Comparison of ENCODE assay signal across 9 cellular contexts in the genomic region with DNA sequence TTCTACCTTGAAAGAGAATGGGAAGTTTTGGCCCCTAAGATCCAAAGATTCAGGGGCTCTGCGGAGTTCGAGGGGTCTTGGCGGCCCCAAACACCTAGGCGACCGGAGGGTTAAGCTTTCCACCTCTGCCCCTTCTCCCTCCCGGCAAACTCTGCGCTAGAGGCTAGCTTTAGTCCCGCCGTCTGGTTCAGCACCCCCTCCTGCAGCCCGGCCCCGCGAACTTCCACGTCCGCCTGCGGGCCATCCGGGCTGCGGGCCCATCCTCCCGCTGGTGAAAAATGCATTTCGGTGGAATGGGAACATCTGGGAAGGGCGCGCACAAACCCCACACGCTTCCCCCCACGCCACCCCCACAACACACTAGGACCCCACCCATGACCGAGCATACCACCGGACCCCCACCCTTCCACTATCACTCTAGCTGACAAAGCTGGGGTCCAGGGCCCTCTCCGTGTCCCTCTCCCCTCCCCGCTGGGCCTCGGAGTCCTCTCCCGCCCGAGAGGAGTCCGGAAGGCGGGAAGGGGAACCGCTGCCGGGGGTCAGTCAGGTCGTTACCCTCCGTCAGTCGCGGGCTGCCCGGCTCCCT. TPM values are rescaled to one million over a fixed set of nuclear protein-coding genes. Genes with fewer than 3 reads are reported as not detected.
A peak's percentile ranks its signal among the peaks of the same experiment; 100 is the strongest.
DNase-seq lines count a peak whose midpoint lies in the region; ATAC-seq and TF ChIP-seq lines count a peak whose summit lies in the region.
"Had no signal": no experiment of that assay in that cellular context is flagged by ENCODE, and none has a peak within 500 bp of the region (broad histone marks: within the 10 kb centered on the region; RNA-seq: fewer than 3 reads in every experiment).

No MANE protein-coding gene starts in this region.

- H3K4me3 ChIP-seq in NT2/D1 (ENCODE audit: insufficient read length, low read depth) (peak overlapping the region; percentile 43), ectodermal cell (ENCODE audit: insufficient read depth, low read depth, low read length) (peak overlapping the region; percentile 31), neural progenitor cell (peak overlapping the region; percentile 52)

- no peaks in the 10 kb centered on the region for H3K36me3 Mint-ChIP-seq in neural progenitor cell

- no peak for TF ChIP-seq CTCF in neural progenitor cell (IDR thresholded peaks at IDR 0.05)

- H3K9me3 ChIP-seq in NT2/D1 (ENCODE audit: insufficient read depth, low read length) (no peaks in the 10 kb centered on the region), ectodermal cell (ENCODE audit: control insufficient read depth, low read length) (no peaks in the 10 kb centered on the region), neural progenitor cell (ENCODE audit: low read depth) (no peaks in the 10 kb centered on the region)

- peaks cover 89% of the 10 kb centered on the region for H3K27me3 Mint-ChIP-seq in neural progenitor cell (ENCODE audit: insufficient read depth, low read depth)

- peaks cover 81% of the 10 kb centered on the region for H4K20me1 ChIP-seq in neural progenitor cell (ENCODE audit: low read depth)

- 0 to 1% methylated on average over 39 of the region's 39 CpGs for WGBS in ectodermal cell, 2 experiments

- H3K9ac ChIP-seq in NT2/D1 (ENCODE audit: insufficient read length, low read depth), result no peak overlapping the region
- H3K9ac ChIP-seq in neural progenitor cell, result no peak overlapping the region

- H3K36me3 ChIP-seq in NT2/D1 (ENCODE audit: insufficient read depth, insufficient read length, low read length), result no peaks in the 10 kb centered on the region
- H3K36me3 ChIP-seq in ectodermal cell (ENCODE audit: control insufficient read depth, insufficient read depth, low read length), result no peaks in the 10 kb centered on the region
- no peaks in the 10 kb centered on the region for H3K36me3 ChIP-seq in neural progenitor cell

- H3F3A ChIP-seq in neural progenitor cell (ENCODE audit: low read depth), result peaks cover 21% of the 10 kb centered on the region

- H3K4me2 ChIP-seq in neural progenitor cell, result peak overlapping the region; percentile 78

- DNase-seq in DMS53 (lab: John Stamatoyannopoulos, UW) (peak; percentile 58), DMS53 treated with DMSO at 0.1 percent for 48 hours (lab: John Stamatoyannopoulos, UW; ENCODE audit: unreplicated experiment) (no peak), NT2/D1 (ENCODE audit: low read depth, low spot score) (no peak), neural progenitor cell (ENCODE audit: low spot score) (peak; percentile 61), SW 1271 (lab: John Stamatoyannopoulos, UW) (no peak), SK-N-DZ (ENCODE audit: low spot score) (no peak)

- H3K27me3 ChIP-seq in NT2/D1 (ENCODE audit: insufficient read depth, insufficient read length) (peaks cover 93% of the 10 kb centered on the region), ectodermal cell (ENCODE audit: control insufficient read depth, insufficient read depth, low read length, poor library complexity, severe bottlenecking) (peaks cover 96% of the 10 kb centered on the region), neural progenitor cell (peaks cover 95% of the 10 kb centered on the region)

- H3K79me2 ChIP-seq in neural progenitor cell (ENCODE audit: low read depth), result no peaks in the 10 kb centered on the region

- H2AFZ ChIP-seq in neural progenitor cell (replicated peaks), result no peak overlapping the region

- no peak overlapping the region for H3K27ac ChIP-seq in ectodermal cell (ENCODE audit: insufficient read depth, low read depth, low read length, poor library complexity, severe bottlenecking)
- no peak overlapping the region for H3K27ac ChIP-seq in neural progenitor cell
- H3K27ac ChIP-seq: C4-2B had no signal

- peak overlapping the region; percentile 78 for H3K4me3 Mint-ChIP-seq in neural progenitor cell

- peaks cover 36% of the 10 kb centered on the region for H3K4me1 Mint-ChIP-seq in neural progenitor cell

- H3K9me3 Mint-ChIP-seq in neural progenitor cell, result no peaks in the 10 kb centered on the region

- no peak for ATAC-seq in GM18498 (IDR thresholded peaks at IDR 0.05; ENCODE audit: unreplicated experiment)

- H3K4me1 ChIP-seq in NT2/D1 (ENCODE audit: insufficient read depth, insufficient read length) (peaks cover 12% of the 10 kb centered on the region), ectodermal cell (ENCODE audit: control insufficient read depth, insufficient read depth, low read length) (peaks cover 10% of the 10 kb centered on the region), neural progenitor cell (no peaks in the 10 kb centered on the region)

- no peak overlapping the region for H3K27ac Mint-ChIP-seq in neural progenitor cell

RNA-seq across cellular contexts. Expression of gene SHOX2, which starts 1.0 kb away (rescaled TPM):
- polyA plus RNA-seq in ectodermal cell (2013, experiment 1 of 4), result 0.72 TPM
- polyA plus RNA-seq in ectodermal cell (2013, experiment 2 of 4), result 1.0 TPM
- polyA plus RNA-seq in ectodermal cell (2013, experiment 3 of 4), result 0.75 TPM
- 0.61 TPM for polyA plus RNA-seq in ectodermal cell (2013, experiment 4 of 4)
- not detected in 2 replicates for total RNA-seq in neural progenitor cell (ENCODE audit: low replicate concordance)
- polyA plus RNA-seq in SK-N-DZ (2014; cell fraction: cytosol; rRNA removed), result 3.7 and 5.3 TPM in 2 replicates
- 4.6 and 4.7 TPM in 2 replicates for polyA plus RNA-seq in SK-N-DZ (2014; cell fraction: nucleus; rRNA removed)

RNA-seq across cellular contexts. Expression of gene RSRC1, which starts 4.7 kb away (rescaled TPM):
- polyA plus RNA-seq in ectodermal cell (2013, experiment 1 of 4), result 42.2 TPM
- polyA plus RNA-seq in ectodermal cell (2013, experiment 2 of 4), result 44.6 TPM
- 32.1 TPM for polyA plus RNA-seq in ectodermal cell (2013, experiment 3 of 4)
- 39.3 TPM for polyA plus RNA-seq in ectodermal cell (2013, experiment 4 of 4)
- 48.6 and 80.5 TPM in 2 replicates for total RNA-seq in neural progenitor cell (ENCODE audit: low replicate concordance)
- polyA plus RNA-seq in SK-N-DZ (2014; cell fraction: cytosol; rRNA removed), result 40.5 and 45.4 TPM in 2 replicates
- polyA plus RNA-seq in SK-N-DZ (2014; cell fraction: nucleus; rRNA removed), result 13.8 and 26.2 TPM in 2 replicates

Comparison
In these comparisons a context has a peak if more than half of its experiments do, and no peak if none do; other contexts are left out.
1. DNase-seq: peak in DMS53 (single experiment) and neural progenitor cell (single experiment); none in DMS53 treated with DMSO at 0.1 percent for 48 hours (single experiment), NT2/D1 (single experiment), SW 1271 (0 of 2) and SK-N-DZ (single experiment).
2. Peak in every context shown above with its lines, with median percentiles within 50 percentile points of each other: H3K4me3 ChIP-seq.